Comparison of ENCODE assay signal across 2 cellular contexts in genomic region chr22:38831166-38831945, GRCh38.
TF ChIP-seq lines count a peak whose summit lies in the region.

No MANE protein-coding gene starts in this region.

TF ChIP-seq in A549, 52 proteins besides CTCF, POLR2A, EP300 and RAD21 (continued from another document):
- TF ChIP-seq SMC3 (IDR thresholded peaks at IDR 0.05): 0 out of 3 replicates have a peak, but pooled peaks have one; percentile 7

TF ChIP-seq in HEK293, 187 proteins besides CTCF, POLR2A, EP300 and RAD21 (continued from another document):
- TF ChIP-seq, protein P1, sequence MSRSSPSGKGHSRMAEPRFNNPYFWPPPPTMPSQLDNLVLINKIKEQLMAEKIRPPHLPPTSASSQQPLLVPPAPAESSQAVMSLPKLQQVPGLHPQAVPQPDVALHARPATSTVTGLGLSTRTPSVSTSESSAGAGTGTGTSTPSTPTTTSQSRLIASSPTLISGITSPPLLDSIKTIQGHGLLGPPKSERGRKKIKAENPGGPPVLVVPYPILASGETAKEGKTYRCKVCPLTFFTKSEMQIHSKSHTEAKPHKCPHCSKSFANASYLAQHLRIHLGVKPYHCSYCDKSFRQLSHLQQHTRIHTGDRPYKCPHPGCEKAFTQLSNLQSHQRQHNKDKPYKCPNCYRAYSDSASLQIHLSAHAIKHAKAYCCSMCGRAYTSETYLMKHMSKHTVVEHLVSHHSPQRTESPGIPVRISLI (tag by site-specific recombination; IDR thresholded peaks at IDR 0.05): peak; percentile 92
- TF ChIP-seq PATZ1 (tag by site-specific recombination; IDR thresholded peaks at IDR 0.05) (peak; percentile 44; the same call in 1 of the 2 replicates), MEIS1 (CRISPR knock-in tag; IDR thresholded peaks at IDR 0.05; ENCODE audit: borderline replicate concordance) (no peak), ZFP41 (tag by site-specific recombination; IDR thresholded peaks at IDR 0.05; ENCODE audit: borderline replicate concordance) (no peak), PRDM10 (tag by site-specific recombination; IDR thresholded peaks at IDR 0.05) (peak; percentile 61), ZNF239 (tag by site-specific recombination; IDR thresholded peaks at IDR 0.05) (no peak)
